24 cellular contexts compared by ENCODE assay signal in the genomic region with DNA sequence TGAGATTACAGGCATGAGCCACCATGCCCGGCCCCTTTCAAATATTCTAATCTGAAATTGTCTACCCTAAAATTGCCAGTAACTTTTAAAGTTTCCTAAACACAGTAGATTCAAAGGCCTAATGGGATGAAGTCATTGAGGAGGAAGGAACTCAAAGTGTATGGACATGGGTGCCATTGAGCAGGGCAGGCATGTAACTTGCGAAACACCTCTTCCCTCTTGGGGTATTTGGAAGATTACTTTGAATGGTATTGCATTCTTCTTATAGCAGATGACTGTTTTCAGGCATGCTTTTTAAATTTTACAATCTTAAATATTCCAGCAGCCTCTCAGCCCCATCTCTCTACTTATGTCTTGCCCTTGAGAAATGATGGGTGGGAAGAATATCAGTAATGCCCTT. TPM values are rescaled to one million over a fixed set of nuclear protein-coding genes. Genes with fewer than 3 reads are reported as not detected.
DNase-seq lines count a peak whose midpoint lies in the region; ATAC-seq and TF ChIP-seq lines count a peak whose summit lies in the region.
"Had no signal": no experiment of that assay in that cellular context is flagged by ENCODE, and none has a peak within 500 bp of the region (broad histone marks: within the 10 kb centered on the region; RNA-seq: fewer than 3 reads in every experiment).

No MANE protein-coding gene starts in this region.

- H3K27ac Mint-ChIP-seq in T-helper 17 cell (peak overlapping the region; percentile 43), chondrocyte (ENCODE audit: unreplicated experiment) (no peak overlapping the region)
- H3K27ac Mint-ChIP-seq: CD4-positive, alpha-beta T cell had no signal

- TF ChIP-seq CTCF in AG04449 (IDR thresholded peaks at IDR 0.05; ENCODE audit: insufficient read depth, low read length, missing control alignments) (no peak), fibroblast of pulmonary artery (IDR thresholded peaks at IDR 0.05; ENCODE audit: low read length, missing control alignments) (no peak), chondrocyte (IDR thresholded peaks at IDR 0.05) (no peak)

- H3K4me3 ChIP-seq in AG04449 (ENCODE audit: low read depth, low read length), result no peak overlapping the region
- H3K4me3 ChIP-seq in fibroblast of pulmonary artery (replicated peaks; ENCODE audit: low read depth, low read length), result no peak overlapping the region
- H3K4me3 ChIP-seq: A549, BLaER1, SJCRH30 had no signal

- H3K4me3 Mint-ChIP-seq in T-helper 17 cell (no peak overlapping the region), chondrocyte (ENCODE audit: unreplicated experiment) (no peak overlapping the region)
- H3K4me3 Mint-ChIP-seq: CD4-positive, alpha-beta T cell had no signal

- no peaks in the 10 kb centered on the region for H3K9me3 ChIP-seq in T-helper 17 cell (ENCODE audit: control insufficient read depth, low read length, poor library complexity, severe bottlenecking)
- H3K9me3 ChIP-seq: A549, BLaER1, Caco-2, SJCRH30 had no signal

- POLR2A ChIA-PET in AG04449 (lab: Yijun Ruan, JAX), result no interaction called here

- CTCF ChIA-PET in AG04449 (lab: Yijun Ruan, JAX), result interaction anchor here (1.1 kb wide), 1 partner anchor 17 kb away, joined by 3 read pairs; no protein-coding TSS in a partner anchor

- ATAC-seq in T-helper 17 cell, result no peak
- no peak for ATAC-seq in HG02840 (IDR thresholded peaks at IDR 0.05; ENCODE audit: low FRiP score, unreplicated experiment)
- no peak for ATAC-seq in GM21723 (IDR thresholded peaks at IDR 0.05; ENCODE audit: unreplicated experiment)
- ATAC-seq: A549 had no signal

- DNase-seq in AG04449 (ENCODE audit: low read depth, low spot score), result peak; percentile 61
- DNase-seq in EH (ENCODE audit: low read depth), result peak; percentile 46
- DNase-seq in T-helper 17 cell, result no peak
- peak; percentile 62 for DNase-seq in fibroblast of pulmonary artery (ENCODE audit: low read depth)
- DNase-seq in occipital lobe (lab: John Stamatoyannopoulos, UW), result no peak
- no peak for DNase-seq in chondrocyte (ENCODE audit: low spot score)
- DNase-seq: Caco-2; CD4-positive, alpha-beta T cell; DMS 273 treated with DMSO at 0.1 percent for 48 hours; DMS79 treated with DMSO at 0.1 percent for 48 hours; KBM-7; MM.1S; NCI-H1048; NCI-H1417 treated with DMSO at 0.1 percent for 48 hours; NCI-H187 treated with DMSO at 0.1 percent for 48 hours; NCI-H2107; NCI-H446 treated with DMSO at 0.1 percent for 48 hours; NCI-H526 treated with DMSO at 0.1 percent for 48 hours; OCI-M1; SJCRH30 had no signal

- no peaks in the 10 kb centered on the region for H3K27me3 Mint-ChIP-seq in T-helper 17 cell
- no peaks in the 10 kb centered on the region for H3K27me3 Mint-ChIP-seq in chondrocyte (ENCODE audit: low read depth)
- H3K27me3 Mint-ChIP-seq: CD4-positive, alpha-beta T cell had no signal

- H3K36me3 Mint-ChIP-seq in T-helper 17 cell (ENCODE audit: low read depth) (peaks cover 33% of the 10 kb centered on the region), chondrocyte (ENCODE audit: low read depth) (peaks cover 32% of the 10 kb centered on the region)

- peaks cover 39% of the 10 kb centered on the region for H3K4me1 Mint-ChIP-seq in T-helper 17 cell
- H3K4me1 Mint-ChIP-seq in chondrocyte (ENCODE audit: low read depth), result peaks cover 5% of the 10 kb centered on the region

- no peaks in the 10 kb centered on the region for H3K9me3 Mint-ChIP-seq in chondrocyte (ENCODE audit: low read depth)
- H3K9me3 Mint-ChIP-seq: CD4-positive, alpha-beta T cell had no signal

RNA-seq across cellular contexts. Expression of gene TM9SF2, which starts 21.0 kb away (rescaled TPM):
- total RNA-seq in T-helper 17 cell (10 to 100 TPM; 42.4 to 50.7 TPM), occipital lobe (129 TPM), chondrocyte (122 to 147 TPM (median 125 TPM) in 3 replicates)

Comparison
In these comparisons a context has a peak if more than half of its experiments do, and no peak if none do; other contexts are left out.
1. DNase-seq: peak in AG04449 (single experiment), EH (single experiment) and fibroblast of pulmonary artery (single experiment); none in T-helper 17 cell (0 of 3), occipital lobe (single experiment) and chondrocyte (single experiment).